In genomic region chr5:140356878-140357730, GRCh38 we compare ENCODE assay signal across 1 cellular context.
TF ChIP-seq lines count a peak whose summit lies in the region.

No MANE protein-coding gene starts in this region.

TF ChIP-seq in K562, 482 proteins besides CTCF, POLR2A, EP300 and RAD21:
- TF ChIP-seq MAFG (tag; conservative IDR thresholded peaks at IDR 0.05) (no peak), HDAC3 (IDR thresholded peaks at IDR 0.05; ENCODE audit: borderline replicate concordance, partially characterized antibody) (no peak), PKNOX1 (IDR thresholded peaks at IDR 0.05) (no peak), ZNF589 (CRISPR knock-in tag; IDR thresholded peaks at IDR 0.05; ENCODE audit: low read depth) (no peak), PHF20 (IDR thresholded peaks at IDR 0.05; ENCODE audit: partially characterized antibody) (peak; percentile 21), GABPB2 (CRISPR knock-in tag; conservative IDR thresholded peaks at IDR 0.05) (no peak), ZNF121 (CRISPR knock-in tag; conservative IDR thresholded peaks at IDR 0.05) (no peak), BRF1 (IDR thresholded peaks at IDR 0.05; ENCODE audit: borderline replicate concordance, extremely low read depth, insufficient read length) (no peak), CBX8 (IDR thresholded peaks at IDR 0.05; ENCODE audit: borderline replicate concordance, extremely low read depth, low read depth, low read length, poor library complexity, severe bottlenecking) (no peak)
